Comparison of ENCODE assay signal across 1 cellular context in genomic region chr10:122338609-122339441, GRCh38.
TF ChIP-seq lines count a peak whose summit lies in the region.

No MANE protein-coding gene starts in this region.

TF ChIP-seq in GM23338, 12 proteins besides CTCF, POLR2A, EP300 and RAD21 (continued from another document):
- no peak for TF ChIP-seq ZNF462 (CRISPR knock-in tag; IDR thresholded peaks at IDR 0.05)
- TF ChIP-seq EZH2 (IDR thresholded peaks at IDR 0.05; ENCODE audit: low read depth, unreplicated experiment) = no peak
